Comparison of ENCODE assay signal across 8 cellular contexts in the genomic region with DNA sequence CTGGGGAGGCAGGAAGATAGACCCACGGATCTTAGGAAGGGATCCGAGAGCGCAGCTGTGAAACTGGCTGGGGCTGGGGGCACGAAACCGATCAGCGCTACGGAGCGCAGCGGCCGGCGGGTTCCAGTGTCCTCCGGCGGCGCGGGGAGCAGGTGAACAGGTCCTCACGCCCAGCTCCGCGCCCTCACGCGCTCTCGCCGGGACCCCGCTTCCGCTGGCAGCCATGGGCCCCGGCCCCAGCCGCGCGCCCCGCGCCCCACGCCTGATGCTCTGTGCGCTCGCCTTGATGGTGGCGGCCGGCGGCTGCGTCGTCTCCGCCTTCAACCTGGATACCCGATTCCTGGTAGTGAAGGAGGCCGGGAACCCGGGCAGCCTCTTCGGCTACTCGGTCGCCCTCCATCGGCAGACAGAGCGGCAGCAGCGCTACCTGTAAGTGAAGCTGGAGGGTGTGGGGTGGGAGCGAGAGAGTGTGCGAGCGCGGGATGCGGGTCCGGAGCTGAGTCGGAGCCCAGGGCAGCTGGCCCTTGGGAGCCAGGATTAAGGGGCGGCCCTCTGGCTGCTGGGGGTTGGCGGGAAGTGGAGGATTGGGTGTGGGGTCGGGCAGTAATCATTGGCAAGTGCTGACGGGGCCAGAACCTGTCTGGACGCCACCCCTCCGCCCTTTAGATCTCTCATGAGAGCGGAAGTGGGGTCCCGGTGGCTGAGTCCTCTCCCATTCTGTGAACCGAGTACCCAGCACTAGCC. TPM values are rescaled to one million over a fixed set of nuclear protein-coding genes. Genes with fewer than 3 reads are reported as not detected.
DNase-seq lines count a peak whose midpoint lies in the region; ATAC-seq and TF ChIP-seq lines count a peak whose summit lies in the region.

No MANE protein-coding gene starts in this region.

- no peaks in the 10 kb centered on the region for H3K36me3 ChIP-seq in MM.1S (replicated peaks; ENCODE audit: insufficient read depth, low read length)

- H3K4me1 Mint-ChIP-seq in immature natural killer cell: peaks cover 18 to 24% of the 10 kb centered on the region in 2 donors

- H3K27me3 Mint-ChIP-seq in immature natural killer cell (ENCODE audit: low read depth in 3 of 3): peaks cover 4 to 16% (median 12%) of the 10 kb centered on the region in 3 donors

- no peaks in the 10 kb centered on the region for H3K9me3 ChIP-seq in AG04450 (ENCODE audit: control insufficient read depth, insufficient read depth, low read length)
- H3K9me3 ChIP-seq in MM.1S (replicated peaks; ENCODE audit: insufficient read depth, low read length): no peaks in the 10 kb centered on the region

- CTCF ChIA-PET in AG04450 (lab: Charles Lee): interaction anchor here (0.5 to 1.4 kb wide), 6 partner anchors 11 to 38 kb away, joined by 3 to 5 read pairs (median 3); no protein-coding TSS in a partner anchor

- no peak overlapping the region for H3K27ac Mint-ChIP-seq in immature natural killer cell

- TF ChIP-seq CTCF in AG04450 (IDR thresholded peaks at IDR 0.05; ENCODE audit: low read depth, low read length) (peak; percentile 50), MM.1S (IDR thresholded peaks at IDR 0.05; ENCODE audit: low read length) (peak; percentile 62), astrocyte of the spinal cord (IDR thresholded peaks at IDR 0.05; ENCODE audit: low read depth, low read length) (peak; percentile 62)

- H4K20me1 ChIP-seq in MM.1S (ENCODE audit: insufficient read depth, low read length): no peaks in the 10 kb centered on the region

- peak overlapping the region; percentile 93 for H3K4me2 ChIP-seq in MM.1S (ENCODE audit: low read depth, low read length)

- H3F3A ChIP-seq in MM.1S (ENCODE audit: insufficient read depth, low read length): peaks cover 18% of the 10 kb centered on the region

- H2AFZ ChIP-seq in MM.1S (ENCODE audit: low read length): peak overlapping the region; percentile 87

- peak overlapping the region; percentile 63; the same call in 1 of the 2 replicates for H3K9ac ChIP-seq in MM.1S (ENCODE audit: low read length)

- POLR2A ChIA-PET in AG04450 (lab: Yijun Ruan, JAX): interaction anchor here (2.1 to 2.9 kb wide), 2 partner anchors 23 to 28 kb away, joined by 7 to 16 read pairs; no protein-coding TSS in a partner anchor

- in situ Hi-C loops in astrocyte of the spinal cord (cut with HindIII; ENCODE audit: low sequenced_read_pairs): no loop called here

- no peaks in the 10 kb centered on the region for H3K9me3 Mint-ChIP-seq in immature natural killer cell

- peak overlapping the region; percentile 82 to 87 (median 85) for H3K4me3 Mint-ChIP-seq in immature natural killer cell

- H3K4me3 ChIP-seq in AG04450 (ENCODE audit: low read depth, low read length): peak overlapping the region; percentile 77
- H3K4me3 ChIP-seq in MM.1S (ENCODE audit: low read length): peak overlapping the region; percentile 57
- peak overlapping the region; percentile 66 for H3K4me3 ChIP-seq in astrocyte of the spinal cord (ENCODE audit: low read depth, low read length)

- H3K9me2 ChIP-seq in MM.1S (replicated peaks; ENCODE audit: insufficient read depth, low read length): no peaks in the 10 kb centered on the region

- ATAC-seq in GM19351 (IDR thresholded peaks at IDR 0.05; ENCODE audit: unreplicated experiment): peak; percentile 63

- no peaks in the 10 kb centered on the region for H3K36me3 Mint-ChIP-seq in immature natural killer cell

- H3K4me1 ChIP-seq in MM.1S (ENCODE audit: low read length): peaks cover 22% of the 10 kb centered on the region

- H3K79me2 ChIP-seq in MM.1S (ENCODE audit: low read length): peaks cover 30% of the 10 kb centered on the region

- H3K27ac ChIP-seq in AG04450 (ENCODE audit: low read depth, low read length) (peak overlapping the region; percentile 47), MM.1S (ENCODE audit: low read length) (peak overlapping the region; percentile 84; the same call in 1 of the 2 replicates)

- H3K27me3 ChIP-seq in AG04450 (ENCODE audit: control insufficient read depth, insufficient read depth, low read length) (no peaks in the 10 kb centered on the region), MM.1S (replicated peaks; ENCODE audit: insufficient read depth, low read length) (no peaks in the 10 kb centered on the region)

- no peak for DNase-seq in AG04450 (ENCODE audit: low read depth, low spot score)
- DNase-seq in MM.1S: peak; percentile 78
- peak; percentile 18 to 51 (median 41) for DNase-seq in T-helper 2 cell
- peak; percentile 74 for DNase-seq in astrocyte of the spinal cord (ENCODE audit: low read depth, low spot score)
- peak; percentile 6 to 21 (median 13) for DNase-seq in immature natural killer cell
- DNase-seq in stimulated activated CD4-positive, alpha-beta T cell treated with anti-CD3 and anti-CD28 coated beads, Interleukin-12 subunit alpha, Interleukin-12 subunit beta, amount 100 ng/mL, for 48 hours (ENCODE audit: low read depth in 2 of 3, low spot score in 1 of 3): peak in 2 of 3 donors; percentile 67 to 68
- no peak for DNase-seq in COLO829 (ENCODE audit: low spot score)

RNA-seq across cellular contexts. Expression of gene ITGA3, which starts 0.5 kb away (rescaled TPM):
- polyA plus RNA-seq in AG04450 (2011; rRNA removed): 39.9 and 62.4 TPM in 2 replicates
- polyA minus RNA-seq in AG04450 (2011; rRNA and poly(A)+ RNA removed): 101 and 116 TPM in 2 replicates
- 1 to 10 TPM in 1 of 3 donors, under 1 TPM in 1, not detected in 1; 0.54 to 1.1 TPM for polyA plus RNA-seq in immature natural killer cell

RNA-seq across cellular contexts. Expression of gene PDK2, which starts 38.8 kb away (rescaled TPM):
- polyA plus RNA-seq in AG04450 (2011; rRNA removed) (62.4 and 81.7 TPM in 2 replicates), immature natural killer cell (10 to 100 TPM; 36.5 to 54.5 (median 43.8) TPM)
- 87.6 and 106 TPM in 2 replicates for polyA minus RNA-seq in AG04450 (2011; rRNA and poly(A)+ RNA removed)

Comparison
In these comparisons a context has a peak if more than half of its experiments do, and no peak if none do; other contexts are left out.
1. DNase-seq: peak in MM.1S (single experiment), T-helper 2 cell (5 of 5), astrocyte of the spinal cord (single experiment), immature natural killer cell (3 of 3) and stimulated activated CD4-positive, alpha-beta T cell treated with anti-CD3 and anti-CD28 coated beads, Interleukin-12 subunit alpha, Interleukin-12 subunit beta, amount 100 ng/mL, for 48 hours (2 of 3); none in AG04450 (single experiment) and COLO829 (single experiment).
2. RNA of gene ITGA3, which starts 0.5 kb away (polyA plus RNA-seq): 39.9 to 62.4 TPM in AG04450; 0.54 to 1.1 TPM in immature natural killer cell; every median in the first group is over 10 times any median in the second.
3. Peak in every context shown above with its lines, with median percentiles within 50 percentile points of each other: H3K4me3 ChIP-seq and CTCF ChIP-seq.